17 cellular contexts compared by ENCODE assay signal in genomic region chr1:75345538-75346292, GRCh38.
A peak's percentile ranks its signal among the peaks of the same experiment; 100 is the strongest.
DNase-seq lines count a peak whose midpoint lies in the region; ATAC-seq, FAIRE-seq and TF ChIP-seq lines count a peak whose summit lies in the region.
"Had no signal": no experiment of that assay in that cellular context is flagged by ENCODE, and none has a peak within 500 bp of the region (broad histone marks: within the 10 kb centered on the region; RNA-seq: fewer than 3 reads in every experiment).

No MANE protein-coding gene starts in this region.

- H2AFZ ChIP-seq in endothelial cell of umbilical vein (ENCODE audit: low read depth, low read length) (peak overlapping the region; percentile 3), neuronal stem cell (ENCODE audit: low read length) (peak overlapping the region; percentile 35)
- H2AFZ ChIP-seq: GM23338 had no signal

- ATAC-seq in RWPE2 (ENCODE audit: low read depth) (peak; percentile 98), upper lobe of right lung (no peak), HG03045 (IDR thresholded peaks at IDR 0.05; ENCODE audit: unreplicated experiment) (no peak)
- ATAC-seq: GM23338, K562 had no signal

- no peak overlapping the region for H2BK12ac ChIP-seq in neuronal stem cell (ENCODE audit: low read length)

- H3K9me3 ChIP-seq in RWPE2 (ENCODE audit: severe bottlenecking) (no peaks in the 10 kb centered on the region), endothelial cell of umbilical vein (replicated peaks; ENCODE audit: control insufficient read depth, insufficient read depth, low read length) (no peaks in the 10 kb centered on the region), neuronal stem cell (replicated peaks in 1 of 2; ENCODE audit: control insufficient read depth in 2 of 2, insufficient read depth in 1 of 2, low read depth in 1 of 2, low read length in 2 of 2) (peaks cover 0 to 4% of the 10 kb centered on the region in 2 donors), upper lobe of right lung (no peaks in the 10 kb centered on the region)
- H3K9me3 ChIP-seq: esophagus squamous epithelium had no signal

- no peak overlapping the region for H2BK5ac ChIP-seq in neuronal stem cell (ENCODE audit: low read length)

- H3K14ac ChIP-seq in neuronal stem cell (ENCODE audit: low read length): no peak overlapping the region

- H3K27me3 ChIP-seq in RWPE2 (ENCODE audit: insufficient read depth, poor library complexity, severe bottlenecking) (no peaks in the 10 kb centered on the region), endothelial cell of umbilical vein (ENCODE audit: control insufficient read depth in 2 of 2, insufficient read depth in 2 of 2, low read length in 2 of 2) (no peaks in the 10 kb centered on the region), neuronal stem cell (ENCODE audit: control insufficient read depth in 3 of 3, insufficient read depth in 3 of 3, low read depth in 1 of 3, low read length in 3 of 3) (no peaks in the 10 kb centered on the region), upper lobe of right lung (no peaks in the 10 kb centered on the region)
- H3K27me3 ChIP-seq: esophagus squamous epithelium had no signal

- WGBS in neuronal stem cell (ENCODE audit: extremely low coverage in 2 of 2, insufficient read length in 2 of 2, insufficient replicate concordance in 1 of 2), 2 donors: no CpG with 5 or more reads among the region's 2 CpGs

- H3K9ac ChIP-seq in endothelial cell of umbilical vein (replicated peaks; ENCODE audit: extremely low read depth, insufficient read depth, low read length) (peak overlapping the region; percentile 66), neuronal stem cell (ENCODE audit: low read depth, low read length, poor library complexity) (no peak overlapping the region)

- H3K4me1 ChIP-seq in RWPE2 (ENCODE audit: insufficient read depth, poor library complexity, severe bottlenecking): peaks cover 12% of the 10 kb centered on the region
- peaks cover 27% of the 10 kb centered on the region for H3K4me1 ChIP-seq in endothelial cell of umbilical vein (ENCODE audit: control insufficient read depth, extremely low read depth, insufficient read depth, low read length)
- peaks cover 3 to 18% of the 10 kb centered on the region in 2 donors for H3K4me1 ChIP-seq in neuronal stem cell (ENCODE audit: control insufficient read depth in 2 of 2, insufficient read depth in 1 of 2, low read depth in 1 of 2, low read length in 2 of 2)
- H3K4me1 ChIP-seq in upper lobe of right lung: no peaks in the 10 kb centered on the region
- H3K4me1 ChIP-seq: esophagus squamous epithelium had no signal

- no peaks in the 10 kb centered on the region for H3K79me2 ChIP-seq in endothelial cell of umbilical vein (ENCODE audit: control insufficient read depth, insufficient read depth, low read length)

- TF ChIP-seq CTCF in RWPE2 (IDR thresholded peaks at IDR 0.05; ENCODE audit: poor library complexity, severe bottlenecking) (no peak), endothelial cell of umbilical vein (IDR thresholded peaks at IDR 0.05; ENCODE audit: extremely low read depth in 1 of 2, insufficient read depth in 1 of 2, low read depth in 1 of 2, low read length in 2 of 2) (no peak), upper lobe of right lung (IDR thresholded peaks at IDR 0.05) (no peak)

- no peak overlapping the region for H2BK120ac ChIP-seq in neuronal stem cell (ENCODE audit: low read depth, low read length)

- no peak overlapping the region for H4K8ac ChIP-seq in neuronal stem cell (ENCODE audit: low read depth, low read length)

- no peak overlapping the region for H3K18ac ChIP-seq in neuronal stem cell (ENCODE audit: low read length)

- H3K4me2 ChIP-seq in endothelial cell of umbilical vein (ENCODE audit: insufficient read depth, low read length) (peak overlapping the region; percentile 66), neuronal stem cell (ENCODE audit: insufficient read depth, low read length, poor library complexity, severe bottlenecking) (no peak overlapping the region)
- H3K4me2 ChIP-seq: GM23338 had no signal

- POLR2A ChIA-PET in endothelial cell of umbilical vein (lab: Charles Lee): interaction anchor here (0.9 kb wide), 1 partner anchor 269 kb away, joined by 3 read pairs; no protein-coding TSS in a partner anchor

- intact Hi-C loops in endothelial cell of umbilical vein (cut with micrococcal nuclease) (loop anchor here (1.0 to 5.0 kb wide), 7 partner anchors 127 to 442 kb away; partner anchors contain the start of genes ACADM and RABGGTB), upper lobe of right lung (cut with DNase I) (no loop called here)

- peak; percentile 71 for FAIRE-seq in endothelial cell of umbilical vein (lab: Jason Lieb, UNC)
- FAIRE-seq: K562, RCC 7860 had no signal

- no peak overlapping the region for H2AK5ac ChIP-seq in neuronal stem cell (ENCODE audit: low read depth, low read length)

- no peak overlapping the region for H3K23ac ChIP-seq in neuronal stem cell (ENCODE audit: low read depth, low read length, poor library complexity)

- no peak overlapping the region for H3K4ac ChIP-seq in neuronal stem cell (ENCODE audit: low read length)

- H4K91ac ChIP-seq in neuronal stem cell (ENCODE audit: low read depth, low read length, poor library complexity): no peak overlapping the region

- no peaks in the 10 kb centered on the region for H4K20me1 ChIP-seq in endothelial cell of umbilical vein (replicated peaks; ENCODE audit: control insufficient read depth, extremely low read depth, insufficient read depth, low read length)

- CTCF ChIA-PET in endothelial cell of umbilical vein (lab: Charles Lee): interaction anchor here (0.7 to 2.4 kb wide), 7 partner anchors 19 to 286 kb away, joined by 3 to 11 read pairs (median 3); no protein-coding TSS in a partner anchor

- peak overlapping the region; percentile 53 for H3K27ac ChIP-seq in RWPE2 (ENCODE audit: poor library complexity, severe bottlenecking)
- H3K27ac ChIP-seq in endothelial cell of umbilical vein (ENCODE audit: insufficient read depth, low read depth, low read length): peak overlapping the region; percentile 94
- no peak overlapping the region for H3K27ac ChIP-seq in neuronal stem cell (replicated peaks; ENCODE audit: low read length)
- no peak overlapping the region for H3K27ac ChIP-seq in upper lobe of right lung
- H3K27ac ChIP-seq: esophagus squamous epithelium had no signal

- H2BK15ac ChIP-seq in neuronal stem cell (ENCODE audit: low read length): no peak overlapping the region

- peak; percentile 2 for DNase-seq in H4 (ENCODE audit: low spot score)
- DNase-seq in RWPE2 (ENCODE audit: low spot score): no peak
- peak; percentile 95 for DNase-seq in endothelial cell of umbilical vein (ENCODE audit: low read depth, low spot score)
- no peak for DNase-seq in neuronal stem cell (ENCODE audit: low spot score)
- no peak for DNase-seq in upper lobe of right lung
- no peak for DNase-seq in SW480 (ENCODE audit: low spot score)
- no peak for DNase-seq in NCI-H1092 treated with DMSO at 0.1 percent for 48 hours (lab: John Stamatoyannopoulos, UW)
- DNase-seq: activated CD4-positive, CD25-positive, alpha-beta regulatory T cell treated with anti-CD3 and anti-CD28 coated beads, Interleukin-2, amount 50 U/mL, for 72 hours; activated CD8-positive, alpha-beta memory T cell treated with anti-CD3 and anti-CD28 coated beads, Interleukin-2, amount 50 U/mL, for 4 hours; esophagus squamous epithelium; NCI-H1436; NCI-H510A treated with DMSO at 0.1 percent for 48 hours; stimulated activated CD4-positive, alpha-beta T cell treated with anti-CD3 and anti-CD28 coated beads, Interleukin-12 subunit alpha, Interleukin-12 subunit beta, amount 100 ng/mL, for 4 hours had no signal

- H3K36me3 ChIP-seq in RWPE2 (ENCODE audit: low read depth) (no peaks in the 10 kb centered on the region), endothelial cell of umbilical vein (ENCODE audit: control insufficient read depth in 2 of 2, extremely low read depth in 1 of 2, insufficient read depth in 2 of 2, low read length in 2 of 2) (no peaks in the 10 kb centered on the region), neuronal stem cell (replicated peaks in 1 of 2; ENCODE audit: control insufficient read depth in 2 of 2, insufficient read depth in 2 of 2, low read length in 2 of 2) (no peaks in the 10 kb centered on the region), upper lobe of right lung (no peaks in the 10 kb centered on the region)
- H3K36me3 ChIP-seq: esophagus squamous epithelium had no signal

- TF ChIP-seq POLR2A in endothelial cell of umbilical vein (IDR thresholded peaks at IDR 0.05; ENCODE audit: low read depth, low read length): no peak

- dilution Hi-C loops in endothelial cell of umbilical vein (cut with MboI; ENCODE audit: extremely low pct_ligation_motif_present, low sequenced_read_pairs): no loop called here

- H3K4me3 ChIP-seq in RWPE2 (ENCODE audit: severe bottlenecking) (no peak overlapping the region), endothelial cell of umbilical vein (replicated peaks in 1 of 3; ENCODE audit: insufficient read depth in 1 of 3, low read depth in 1 of 3, low read length in 3 of 3) (no peak overlapping the region), neuronal stem cell (ENCODE audit: low read length in 2 of 2) (no peak overlapping the region), upper lobe of right lung (no peak overlapping the region)
- H3K4me3 ChIP-seq: esophagus squamous epithelium, GM23338, K562 had no signal

- BruUV-seq in endothelial cell of umbilical vein (replicated peaks; lab: Mats Ljungman, UMichigan): no TSS peak

- H3K79me1 ChIP-seq in neuronal stem cell (ENCODE audit: low read depth, low read length): no peaks in the 10 kb centered on the region

- no peaks in the 10 kb centered on the region for H3K9me1 ChIP-seq in endothelial cell of umbilical vein (replicated peaks; ENCODE audit: control insufficient read depth, extremely low read depth, insufficient read depth, low read length)

TF ChIP-seq in endothelial cell of umbilical vein, 7 proteins besides CTCF, POLR2A, EP300 and RAD21:
- TF ChIP-seq MYC (IDR thresholded peaks at IDR 0.05; ENCODE audit: low read depth, low read length) (no peak), FOS (IDR thresholded peaks at IDR 0.05; ENCODE audit: borderline replicate concordance, insufficient read depth, low read length) (peak; percentile 92), POLR2AphosphoS5 (IDR thresholded peaks at IDR 0.05; ENCODE audit: insufficient read depth, low read depth, low read length) (peak; percentile 60), MAX (IDR thresholded peaks at IDR 0.05; ENCODE audit: insufficient read depth, insufficient read length) (no peak), EZH2 (IDR thresholded peaks at IDR 0.05; ENCODE audit: borderline replicate concordance, low read depth, low read length, severe bottlenecking) (no peak), GATA2 (IDR thresholded peaks at IDR 0.05; ENCODE audit: insufficient read depth, insufficient read length, low read depth, low read length) (peak; percentile 55), JUN (IDR thresholded peaks at IDR 0.05; ENCODE audit: borderline replicate concordance, insufficient read depth, insufficient read length, low read depth) (peak; percentile 97)
TF ChIP-seq in endothelial cell of umbilical vein: peak in this region for 4.

Comparison
In these comparisons a context has a peak if more than half of its experiments do, and no peak if none do; other contexts are left out.
1. DNase-seq: peak in H4 (single experiment) and endothelial cell of umbilical vein (single experiment); none in RWPE2 (single experiment), neuronal stem cell (single experiment), upper lobe of right lung (single experiment), SW480 (single experiment) and NCI-H1092 treated with DMSO at 0.1 percent for 48 hours (single experiment).
2. H3K27ac ChIP-seq: peak in RWPE2 (single experiment) and endothelial cell of umbilical vein (single experiment); none in neuronal stem cell (single experiment) and upper lobe of right lung (single experiment).